Comparison of ENCODE assay signal across 10 cellular contexts in the genomic region with DNA sequence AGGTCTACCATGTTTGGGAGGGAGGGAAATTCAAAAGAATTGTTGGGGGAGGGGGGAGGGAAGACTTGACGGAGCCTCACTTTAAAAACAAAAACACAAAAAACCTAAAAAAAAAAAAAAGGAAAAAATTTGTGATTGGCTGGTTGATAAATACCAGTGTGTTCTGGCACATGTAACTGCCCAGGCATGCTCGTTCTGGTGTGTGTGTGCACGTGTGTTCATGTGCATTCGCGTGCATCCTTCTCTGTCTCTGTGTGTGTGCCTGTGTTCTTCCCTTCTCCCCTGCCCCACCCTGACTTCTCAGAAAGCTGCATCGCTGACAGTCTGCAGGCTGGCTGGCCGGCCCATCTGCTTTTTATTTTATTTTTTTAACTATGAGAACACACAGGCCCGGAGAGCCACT. TPM values are rescaled to one million over a fixed set of nuclear protein-coding genes. Genes with fewer than 3 reads are reported as not detected.
A peak's percentile ranks its signal among the peaks of the same experiment; 100 is the strongest.
DNase-seq lines count a peak whose midpoint lies in the region; ATAC-seq and TF ChIP-seq lines count a peak whose summit lies in the region.
"Had no signal": no experiment of that assay in that cellular context is flagged by ENCODE, and none has a peak within 500 bp of the region (broad histone marks: within the 10 kb centered on the region; RNA-seq: fewer than 3 reads in every experiment).

No MANE protein-coding gene starts in this region.

- TF ChIP-seq CTCF in endothelial cell (IDR thresholded peaks at IDR 0.05; ENCODE audit: unreplicated experiment): no peak

- H3K27ac Mint-ChIP-seq in activated CD8-positive, alpha-beta T cell treated with anti-CD3 and anti-CD28 coated beads, Interleukin-2, amount 10 ng/mL, durations not matched to agents 7 days and 5 days: peak overlapping the region; percentile 97
- H3K27ac Mint-ChIP-seq in endothelial cell (ENCODE audit: unreplicated experiment): peak overlapping the region; percentile 72
- peak overlapping the region; percentile 89 to 93 for H3K27ac Mint-ChIP-seq in stimulated activated naive CD8-positive, alpha-beta T cell treated with anti-CD3 and anti-CD28 coated beads, Interleukin-15, amount 100 ng/mL, for 72 hours

- peaks cover 66% of the 10 kb centered on the region for H3K4me1 Mint-ChIP-seq in activated CD8-positive, alpha-beta T cell treated with anti-CD3 and anti-CD28 coated beads, Interleukin-2, amount 10 ng/mL, durations not matched to agents 7 days and 5 days (ENCODE audit: low read depth)
- peaks cover 48% of the 10 kb centered on the region for H3K4me1 Mint-ChIP-seq in endothelial cell (ENCODE audit: unreplicated experiment)
- peaks cover 83% of the 10 kb centered on the region for H3K4me1 Mint-ChIP-seq in stimulated activated naive CD8-positive, alpha-beta T cell treated with anti-CD3 and anti-CD28 coated beads, Interleukin-15, amount 100 ng/mL, for 72 hours

- H3K36me3 Mint-ChIP-seq in activated CD8-positive, alpha-beta T cell treated with anti-CD3 and anti-CD28 coated beads, Interleukin-2, amount 10 ng/mL, durations not matched to agents 7 days and 5 days (ENCODE audit: low read depth): peaks cover 73% of the 10 kb centered on the region
- peaks cover 18% of the 10 kb centered on the region for H3K36me3 Mint-ChIP-seq in endothelial cell (ENCODE audit: low read depth, unreplicated experiment)

- POLR2A ChIA-PET in activated CD8-positive, alpha-beta T cell treated with anti-CD3 and anti-CD28 coated beads, Interleukin-2, amount 10 ng/mL, durations not matched to agents 7 days and 5 days (lab: Charles Lee): interaction anchor here (0.6 to 3.3 kb wide), 8 partner anchors 14 to 801 kb away, joined by 3 to 25 read pairs (median 4); a partner anchor contains a TSS

- no peaks in the 10 kb centered on the region for H3K27me3 Mint-ChIP-seq in activated CD8-positive, alpha-beta T cell treated with anti-CD3 and anti-CD28 coated beads, Interleukin-2, amount 10 ng/mL, durations not matched to agents 7 days and 5 days (ENCODE audit: low read depth)
- H3K27me3 Mint-ChIP-seq in endothelial cell (ENCODE audit: unreplicated experiment): peaks cover 2% of the 10 kb centered on the region
- H3K27me3 Mint-ChIP-seq in stimulated activated naive CD8-positive, alpha-beta T cell treated with anti-CD3 and anti-CD28 coated beads, Interleukin-15, amount 100 ng/mL, for 72 hours: no peaks in the 10 kb centered on the region

- no peaks in the 10 kb centered on the region for H3K9me3 Mint-ChIP-seq in activated CD8-positive, alpha-beta T cell treated with anti-CD3 and anti-CD28 coated beads, Interleukin-2, amount 10 ng/mL, durations not matched to agents 7 days and 5 days (ENCODE audit: insufficient read depth)
- H3K9me3 Mint-ChIP-seq in endothelial cell (ENCODE audit: unreplicated experiment): no peaks in the 10 kb centered on the region
- no peaks in the 10 kb centered on the region for H3K9me3 Mint-ChIP-seq in stimulated activated naive CD8-positive, alpha-beta T cell treated with anti-CD3 and anti-CD28 coated beads, Interleukin-15, amount 100 ng/mL, for 72 hours

- peak; percentile 40 for DNase-seq in activated CD4-positive, alpha-beta T cell treated with anti-CD3 and anti-CD28 coated beads for 48 hours
- DNase-seq in activated CD4-positive, alpha-beta T cell treated with anti-CD3 and anti-CD28 coated beads, Interleukin-2, amount 50 U/mL, for 1 hour: no peak
- DNase-seq in activated CD8-positive, alpha-beta T cell treated with anti-CD3 and anti-CD28 coated beads, Interleukin-2, amount 10 ng/mL, durations not matched to agents 7 days and 5 days: peak; percentile 59
- DNase-seq in endothelial cell (ENCODE audit: low spot score) (no peak), anterior cingulate cortex (lab: John Stamatoyannopoulos, UW) (no peak), SW 1271 (lab: John Stamatoyannopoulos, UW) (no peak)
- no peak for DNase-seq in stimulated activated naive CD8-positive, alpha-beta T cell treated with anti-CD3 and anti-CD28 coated beads, Interleukin-15, amount 100 ng/mL, for 72 hours
- DNase-seq: NCI-H1105, NCI-H82 had no signal

- CTCF ChIA-PET in activated CD8-positive, alpha-beta T cell treated with anti-CD3 and anti-CD28 coated beads, Interleukin-2, amount 10 ng/mL, durations not matched to agents 7 days and 5 days (lab: Charles Lee): interaction anchor here (0.9 to 1.3 kb wide), 5 partner anchors 10 to 804 kb away, joined by 3 to 7 read pairs (median 3); a partner anchor contains a TSS

- peak; percentile 38 for ATAC-seq in activated CD8-positive, alpha-beta T cell treated with anti-CD3 and anti-CD28 coated beads, Interleukin-2, amount 10 ng/mL, durations not matched to agents 7 days and 5 days
- ATAC-seq in stimulated activated naive CD8-positive, alpha-beta T cell treated with anti-CD3 and anti-CD28 coated beads, Interleukin-15, amount 100 ng/mL, for 72 hours: no peak
- no peak for ATAC-seq in HG03039 (IDR thresholded peaks at IDR 0.05; ENCODE audit: unreplicated experiment)

- H3K4me3 Mint-ChIP-seq in activated CD8-positive, alpha-beta T cell treated with anti-CD3 and anti-CD28 coated beads, Interleukin-2, amount 10 ng/mL, durations not matched to agents 7 days and 5 days: peak overlapping the region; percentile 65
- H3K4me3 Mint-ChIP-seq in endothelial cell (ENCODE audit: unreplicated experiment): no peak overlapping the region
- peak overlapping the region; percentile 75 to 83 for H3K4me3 Mint-ChIP-seq in stimulated activated naive CD8-positive, alpha-beta T cell treated with anti-CD3 and anti-CD28 coated beads, Interleukin-15, amount 100 ng/mL, for 72 hours

RNA-seq across cellular contexts. Expression of a gene that starts 22.6 kb away (rescaled TPM):
- 100 to 1,000 TPM; 109 to 118 TPM for total RNA-seq in activated CD8-positive, alpha-beta T cell treated with anti-CD3 and anti-CD28 coated beads, Interleukin-2, amount 10 ng/mL, durations not matched to agents 7 days and 5 days
- 107 TPM for total RNA-seq in endothelial cell (ENCODE audit: unreplicated experiment)

RNA-seq across cellular contexts. Expression of a gene that starts 46.7 kb away (rescaled TPM):
- total RNA-seq in activated CD8-positive, alpha-beta T cell treated with anti-CD3 and anti-CD28 coated beads, Interleukin-2, amount 10 ng/mL, durations not matched to agents 7 days and 5 days: 100 to 1,000 TPM; 105 TPM
- 85.9 TPM for total RNA-seq in endothelial cell (ENCODE audit: unreplicated experiment)

Comparison
In these comparisons a context has a peak if more than half of its experiments do, and no peak if none do; other contexts are left out.
1. DNase-seq: peak in activated CD4-positive, alpha-beta T cell treated with anti-CD3 and anti-CD28 coated beads for 48 hours (single experiment) and activated CD8-positive, alpha-beta T cell treated with anti-CD3 and anti-CD28 coated beads, Interleukin-2, amount 10 ng/mL, durations not matched to agents 7 days and 5 days (single experiment); none in activated CD4-positive, alpha-beta T cell treated with anti-CD3 and anti-CD28 coated beads, Interleukin-2, amount 50 U/mL, for 1 hour (single experiment), endothelial cell (single experiment), stimulated activated naive CD8-positive, alpha-beta T cell treated with anti-CD3 and anti-CD28 coated beads, Interleukin-15, amount 100 ng/mL, for 72 hours (0 of 2), anterior cingulate cortex (0 of 58) and SW 1271 (0 of 2).
2. Peak in every context shown above with its lines, with median percentiles within 50 percentile points of each other: H3K27ac Mint-ChIP-seq.